9 cellular contexts compared by ENCODE assay signal in the genomic region with DNA sequence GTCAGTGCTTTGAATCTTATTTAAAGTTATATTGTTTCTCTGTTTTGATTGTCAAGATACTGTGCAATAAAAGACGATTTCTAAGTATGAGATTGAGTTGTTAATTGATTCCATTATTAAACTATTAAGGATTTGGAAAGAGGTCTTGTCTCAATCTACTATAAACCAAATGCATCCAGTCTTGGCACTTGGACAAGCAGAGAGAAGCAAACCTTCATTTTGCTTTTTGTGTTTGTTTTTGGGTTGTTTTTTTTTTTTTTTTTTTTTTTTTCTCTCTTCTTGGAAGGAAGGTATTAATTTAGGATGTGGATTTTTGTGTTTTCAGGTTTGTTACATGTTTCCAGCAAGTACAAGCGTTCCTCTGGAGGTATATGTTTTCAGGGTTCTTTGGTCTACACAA. TPM values are rescaled to one million over a fixed set of nuclear protein-coding genes. Genes with fewer than 3 reads are reported as not detected.
DNase-seq lines count a peak whose midpoint lies in the region; ATAC-seq and TF ChIP-seq lines count a peak whose summit lies in the region.
"Had no signal": no experiment of that assay in that cellular context is flagged by ENCODE, and none has a peak within 500 bp of the region (broad histone marks: within the 10 kb centered on the region; RNA-seq: fewer than 3 reads in every experiment).

No MANE protein-coding gene starts in this region.

- TF ChIP-seq CTCF in heart left ventricle (IDR thresholded peaks at IDR 0.05) (no peak), astrocyte of the cerebellum (IDR thresholded peaks at IDR 0.05; ENCODE audit: low read depth, low read length, missing control alignments) (no peak), mesothelial cell of epicardium (IDR thresholded peaks at IDR 0.05; ENCODE audit: unreplicated experiment) (no peak), upper lobe of right lung (IDR thresholded peaks at IDR 0.05) (no peak)

- H3K36me3 Mint-ChIP-seq in mesothelial cell of epicardium: no peaks in the 10 kb centered on the region

- in situ Hi-C loops in astrocyte of the cerebellum (cut with HindIII; ENCODE audit: low sequenced_read_pairs): no loop called here

- H3K4me3 ChIP-seq in heart left ventricle: peak overlapping the region in 10 of 12 donors; percentile 63 to 95 (median 84)
- peak overlapping the region; percentile 53 for H3K4me3 ChIP-seq in astrocyte of the cerebellum (ENCODE audit: low read depth, low read length)
- H3K4me3 ChIP-seq in upper lobe of right lung: peak overlapping the region; percentile 92

- ATAC-seq in heart left ventricle (no peak), upper lobe of right lung (no peak), HG03196 (IDR thresholded peaks at IDR 0.05; ENCODE audit: unreplicated experiment) (no peak)

- WGBS in heart left ventricle, 4 donors: 64 to 76% (median 70%) methylated on average over 2 of the region's 2 CpGs

- intact Hi-C loops in heart left ventricle (cut with DNase I) (loop anchor here in 3 of 10 donors (5.0 kb wide), 4 partner anchors 54 to 229 kb away; no protein-coding TSS in a partner anchor), cardiac septum (cut with DNase I) (no loop called here), upper lobe of right lung (cut with DNase I) (loop anchor here (10.0 kb wide), 1 partner anchor 122 kb away; no protein-coding TSS in a partner anchor)

- H3K36me3 ChIP-seq in heart left ventricle: no peaks in the 10 kb centered on the region
- no peaks in the 10 kb centered on the region for H3K36me3 ChIP-seq in upper lobe of right lung

- H3K4me1 Mint-ChIP-seq in mesothelial cell of epicardium: peaks cover 32% of the 10 kb centered on the region

- no peak for TF ChIP-seq POLR2A in heart left ventricle (IDR thresholded peaks at IDR 0.05)

- H3K27ac Mint-ChIP-seq in mesothelial cell of epicardium: no peak overlapping the region

- H3K9me3 Mint-ChIP-seq in mesothelial cell of epicardium: no peaks in the 10 kb centered on the region

- no peaks in the 10 kb centered on the region for H3K9me3 ChIP-seq in heart left ventricle
- H3K9me3 ChIP-seq in upper lobe of right lung: no peaks in the 10 kb centered on the region

- peaks cover 14% of the 10 kb centered on the region for H3K27me3 Mint-ChIP-seq in mesothelial cell of epicardium (ENCODE audit: low read depth)

- peaks cover 4 to 43% (median 34%) of the 10 kb centered on the region in 12 donors for H3K4me1 ChIP-seq in heart left ventricle
- peaks cover 26% of the 10 kb centered on the region for H3K4me1 ChIP-seq in upper lobe of right lung

- peak overlapping the region; percentile 73 for H3K4me3 Mint-ChIP-seq in mesothelial cell of epicardium

- DNase-seq in heart left ventricle (no peak), cardiac septum (ENCODE audit: low spot score) (no peak), astrocyte of the cerebellum (ENCODE audit: low read depth) (no peak), mesothelial cell of epicardium (ENCODE audit: low spot score in 2 of 2, unreplicated experiment in 2 of 2) (no peak), upper lobe of right lung (no peak), anterior cingulate cortex (lab: John Stamatoyannopoulos, UW) (no peak), AG08396 (ENCODE audit: low spot score) (no peak)
- DNase-seq: NCI-H69 had no signal

- no peaks in the 10 kb centered on the region for H3K27me3 ChIP-seq in heart left ventricle
- no peaks in the 10 kb centered on the region for H3K27me3 ChIP-seq in upper lobe of right lung

- H3K27ac ChIP-seq in heart left ventricle (peak overlapping the region in 2 of 12 donors; percentile 44 to 98), upper lobe of right lung (no peak overlapping the region)

RNA-seq across cellular contexts. Expression of gene PRKCE, which starts 1.6 kb away (rescaled TPM):
- total RNA-seq in heart left ventricle: 10 to 100 TPM in 8 of 9 donors, 1 to 10 TPM in 1; 7.8 to 22.3 (median 16.4) TPM
- 10 to 100 TPM in 1 of 2 donors, 1 to 10 TPM in 1; 4.1 to 16.1 TPM for polyA plus RNA-seq in heart left ventricle
- 20.3 TPM for total RNA-seq in cardiac septum
- total RNA-seq in mesothelial cell of epicardium: 18.1 to 18.5 TPM (median 18.4 TPM) in 3 replicates
- 65.6 TPM for total RNA-seq in upper lobe of right lung

RNA-seq across cellular contexts. Expression of gene SRBD1, which starts 42.1 kb away (rescaled TPM):
- total RNA-seq in heart left ventricle (10 to 100 TPM in 6 of 9 donors, 1 to 10 TPM in 3; 4.6 to 16.9 (median 11.2) TPM), cardiac septum (11.2 TPM), mesothelial cell of epicardium (16.2 to 22.6 TPM (median 19.3 TPM) in 3 replicates), upper lobe of right lung (19.2 TPM)
- 1 to 10 TPM; 3.0 to 3.8 TPM for polyA plus RNA-seq in heart left ventricle
